Comparison of ENCODE assay signal across 13 cellular contexts in genomic region chr5:59648949-59649921, GRCh38.
DNase-seq lines count a peak whose midpoint lies in the region; ATAC-seq, FAIRE-seq and TF ChIP-seq lines count a peak whose summit lies in the region.
"Had no signal": no experiment of that assay in that cellular context is flagged by ENCODE, and none has a peak within 500 bp of the region (broad histone marks: within the 10 kb centered on the region; RNA-seq: fewer than 3 reads in every experiment).

No MANE protein-coding gene starts in this region.

- H3K9me3 ChIP-seq in body of pancreas: no peaks in the 10 kb centered on the region
- H3K9me3 ChIP-seq in small intestine (ENCODE audit: control insufficient read depth, low read depth): no peaks in the 10 kb centered on the region
- H3K9me3 ChIP-seq: BLaER1, heart left ventricle had no signal

- POLR2A ChIA-PET in RWPE1 (lab: Yijun Ruan, JAX; ENCODE audit: low non-redundant PET): no interaction called here

- TF ChIP-seq CTCF in body of pancreas (IDR thresholded peaks at IDR 0.05): no peak
- no peak for TF ChIP-seq CTCF in RWPE1 (conservative IDR thresholded peaks at IDR 0.05; ENCODE audit: low read depth)

- peak; percentile 18 for ATAC-seq in body of pancreas
- no peak for ATAC-seq in HG02970 (IDR thresholded peaks at IDR 0.05; ENCODE audit: low FRiP score, unreplicated experiment)
- no peak for ATAC-seq in HG02610 (IDR thresholded peaks at IDR 0.05; ENCODE audit: unreplicated experiment)
- ATAC-seq: activated T-cell treated with anti-CD3 and anti-CD28 coated beads, Interleukin-2, amount 50 U/mL, for 4 hours had no signal

- peak; percentile 81 for DNase-seq in KBM-7
- peak in 1 of 4 donors; percentile 36 for DNase-seq in body of pancreas
- DNase-seq in left kidney (ENCODE audit: low read depth, low spot score): peak; percentile 21
- peak; percentile 94 for DNase-seq in small intestine
- no peak for DNase-seq in NCI-H446 treated with DMSO at 0.1 percent for 48 hours (lab: John Stamatoyannopoulos, UW)
- DNase-seq in RWPE1 (ENCODE audit: low spot score): no peak
- DNase-seq: activated CD4-positive, alpha-beta T cell treated with anti-CD3 and anti-CD28 coated beads for 4 hours; activated T-cell treated with anti-CD3 and anti-CD28 coated beads, Interleukin-2, amount 50 U/mL, for 4 hours; heart left ventricle; NCI-H2081 had no signal

- H3K4me3 ChIP-seq in body of pancreas (no peak overlapping the region), small intestine (ENCODE audit: low read depth in 1 of 2, low read length in 2 of 2) (no peak overlapping the region)
- H3K4me3 ChIP-seq: BLaER1, heart left ventricle had no signal

- H3K27me3 ChIP-seq in body of pancreas (no peaks in the 10 kb centered on the region), small intestine (ENCODE audit: control insufficient read depth in 2 of 2, insufficient read depth in 2 of 2, low read length in 2 of 2) (no peaks in the 10 kb centered on the region)
- H3K27me3 ChIP-seq: BLaER1, heart left ventricle had no signal

- CTCF ChIA-PET in RWPE1 (lab: Yijun Ruan, JAX): interaction anchor here (1.0 kb wide), 1 partner anchor 15 kb away, joined by 3 read pairs; no protein-coding TSS in a partner anchor

- no peaks in the 10 kb centered on the region for H3K36me3 ChIP-seq in body of pancreas (replicated peaks in 1 of 2; ENCODE audit: insufficient read depth in 1 of 2, low read depth in 2 of 2)
- H3K36me3 ChIP-seq in small intestine (ENCODE audit: control insufficient read depth in 2 of 2, insufficient read depth in 2 of 2, low read length in 2 of 2): no peaks in the 10 kb centered on the region
- H3K36me3 ChIP-seq: BLaER1, heart left ventricle had no signal

- H3K27ac ChIP-seq in body of pancreas (no peak overlapping the region), small intestine (ENCODE audit: low read depth in 1 of 2, low read length in 1 of 2) (peak overlapping the region in 1 of 2 donors; percentile 32), RWPE1 (no peak overlapping the region)
- H3K27ac ChIP-seq: BLaER1 had no signal

- FAIRE-seq in small intestine (lab: Jason Lieb, UNC): no peak

- no peak for TF ChIP-seq POLR2A in body of pancreas (IDR thresholded peaks at IDR 0.05)

- 50 to 53% methylated on average over 8 of the region's 8 CpGs for WGBS in body of pancreas, 2 donors
- 31 to 54% (median 40%) methylated on average over 8 of the region's 8 CpGs for WGBS in small intestine, 3 donors

- in situ Hi-C loops in KBM-7 (cut with MboI; ENCODE audit: low pct_unique_long_range_greater_than_20kb, low sequenced_read_pairs): no loop called here

- intact Hi-C loops in body of pancreas (cut with DNase I): no loop called here

- H3K4me1 ChIP-seq in body of pancreas (peaks cover 9% of the 10 kb centered on the region), small intestine (ENCODE audit: control insufficient read depth in 2 of 2, insufficient read depth in 1 of 2, low read depth in 1 of 2, low read length in 1 of 2) (peaks cover 0 to 2% of the 10 kb centered on the region in 2 donors)

Comparison
In these comparisons a context has a peak if more than half of its experiments do, and no peak if none do; other contexts are left out.
1. DNase-seq: peak in KBM-7 (single experiment), left kidney (single experiment) and small intestine (single experiment); none in NCI-H446 treated with DMSO at 0.1 percent for 48 hours (single experiment) and RWPE1 (single experiment).